1 cellular context compared by ENCODE assay signal in the genomic region with DNA sequence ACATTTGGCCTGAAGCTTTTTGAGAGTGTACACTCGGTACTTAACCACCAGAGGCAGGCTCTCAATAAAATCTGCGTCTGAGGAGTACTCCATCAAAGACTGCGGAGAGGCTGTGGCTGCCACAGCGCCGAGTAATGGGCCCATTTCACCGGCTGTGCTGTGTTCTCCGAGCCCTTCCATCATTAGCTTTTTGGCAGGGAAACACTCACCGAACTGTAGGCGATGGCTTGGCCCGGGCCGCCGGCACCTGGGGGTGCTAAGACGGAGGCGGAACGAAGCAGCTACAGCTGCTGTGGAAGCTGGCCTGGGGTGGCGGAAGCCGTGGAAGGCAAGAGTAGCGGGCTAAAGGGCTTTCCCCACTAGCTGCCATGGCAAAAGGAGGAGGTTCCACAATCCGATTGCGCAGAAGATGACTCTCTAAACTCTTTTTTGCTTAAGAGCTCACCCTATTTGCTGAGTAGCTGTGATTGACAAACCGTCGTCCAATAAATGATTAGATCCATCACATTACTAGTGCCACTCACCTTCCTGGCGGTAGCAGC.
TF ChIP-seq lines count a peak whose summit lies in the region.

No MANE protein-coding gene starts in this region.

TF ChIP-seq in HepG2, 621 proteins besides CTCF, POLR2A, EP300 and RAD21 (continued from another document):
- TF ChIP-seq, protein P1, sequence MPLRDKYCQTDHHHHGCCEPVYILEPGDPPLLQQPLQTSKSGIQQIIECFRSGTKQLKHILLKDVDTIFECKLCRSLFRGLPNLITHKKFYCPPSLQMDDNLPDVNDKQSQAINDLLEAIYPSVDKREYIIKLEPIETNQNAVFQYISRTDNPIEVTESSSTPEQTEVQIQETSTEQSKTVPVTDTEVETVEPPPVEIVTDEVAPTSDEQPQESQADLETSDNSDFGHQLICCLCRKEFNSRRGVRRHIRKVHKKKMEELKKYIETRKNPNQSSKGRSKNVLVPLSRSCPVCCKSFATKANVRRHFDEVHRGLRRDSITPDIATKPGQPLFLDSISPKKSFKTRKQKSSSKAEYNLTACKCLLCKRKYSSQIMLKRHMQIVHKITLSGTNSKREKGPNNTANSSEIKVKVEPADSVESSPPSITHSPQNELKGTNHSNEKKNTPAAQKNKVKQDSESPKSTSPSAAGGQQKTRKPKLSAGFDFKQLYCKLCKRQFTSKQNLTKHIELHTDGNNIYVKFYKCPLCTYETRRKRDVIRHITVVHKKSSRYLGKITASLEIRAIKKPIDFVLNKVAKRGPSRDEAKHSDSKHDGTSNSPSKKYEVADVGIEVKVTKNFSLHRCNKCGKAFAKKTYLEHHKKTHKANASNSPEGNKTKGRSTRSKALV (CRISPR knock-in tag; IDR thresholded peaks at IDR 0.05) = no peak
- no peak for TF ChIP-seq ZNF619 (CRISPR knock-in tag; IDR thresholded peaks at IDR 0.05)
- TF ChIP-seq MAZ (IDR thresholded peaks at IDR 0.05; ENCODE audit: borderline replicate concordance, low read depth, low read length) = no peak
- no peak for TF ChIP-seq MAZ (CRISPR knock-in tag; IDR thresholded peaks at IDR 0.05; ENCODE audit: low read depth)
- no peak for TF ChIP-seq ZBTB7B (CRISPR knock-in tag; IDR thresholded peaks at IDR 0.05)
- TF ChIP-seq ZNF317 (CRISPR knock-in tag; IDR thresholded peaks at IDR 0.05) = no peak
- TF ChIP-seq, protein P2, sequence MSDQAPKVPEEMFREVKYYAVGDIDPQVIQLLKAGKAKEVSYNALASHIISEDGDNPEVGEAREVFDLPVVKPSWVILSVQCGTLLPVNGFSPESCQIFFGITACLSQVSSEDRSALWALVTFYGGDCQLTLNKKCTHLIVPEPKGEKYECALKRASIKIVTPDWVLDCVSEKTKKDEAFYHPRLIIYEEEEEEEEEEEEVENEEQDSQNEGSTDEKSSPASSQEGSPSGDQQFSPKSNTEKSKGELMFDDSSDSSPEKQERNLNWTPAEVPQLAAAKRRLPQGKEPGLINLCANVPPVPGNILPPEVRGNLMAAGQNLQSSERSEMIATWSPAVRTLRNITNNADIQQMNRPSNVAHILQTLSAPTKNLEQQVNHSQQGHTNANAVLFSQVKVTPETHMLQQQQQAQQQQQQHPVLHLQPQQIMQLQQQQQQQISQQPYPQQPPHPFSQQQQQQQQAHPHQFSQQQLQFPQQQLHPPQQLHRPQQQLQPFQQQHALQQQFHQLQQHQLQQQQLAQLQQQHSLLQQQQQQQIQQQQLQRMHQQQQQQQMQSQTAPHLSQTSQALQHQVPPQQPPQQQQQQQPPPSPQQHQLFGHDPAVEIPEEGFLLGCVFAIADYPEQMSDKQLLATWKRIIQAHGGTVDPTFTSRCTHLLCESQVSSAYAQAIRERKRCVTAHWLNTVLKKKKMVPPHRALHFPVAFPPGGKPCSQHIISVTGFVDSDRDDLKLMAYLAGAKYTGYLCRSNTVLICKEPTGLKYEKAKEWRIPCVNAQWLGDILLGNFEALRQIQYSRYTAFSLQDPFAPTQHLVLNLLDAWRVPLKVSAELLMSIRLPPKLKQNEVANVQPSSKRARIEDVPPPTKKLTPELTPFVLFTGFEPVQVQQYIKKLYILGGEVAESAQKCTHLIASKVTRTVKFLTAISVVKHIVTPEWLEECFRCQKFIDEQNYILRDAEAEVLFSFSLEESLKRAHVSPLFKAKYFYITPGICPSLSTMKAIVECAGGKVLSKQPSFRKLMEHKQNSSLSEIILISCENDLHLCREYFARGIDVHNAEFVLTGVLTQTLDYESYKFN (CRISPR knock-in tag; conservative IDR thresholded peaks at IDR 0.05) = no peak
- no peak for TF ChIP-seq ZNF598 (CRISPR knock-in tag; IDR thresholded peaks at IDR 0.05; ENCODE audit: borderline replicate concordance)
- TF ChIP-seq SRF (IDR thresholded peaks at IDR 0.05; ENCODE audit: low read depth, low read length) = no peak
- no peak for TF ChIP-seq CBX1 (IDR thresholded peaks at IDR 0.05; ENCODE audit: low read depth)
